In the genomic region with DNA sequence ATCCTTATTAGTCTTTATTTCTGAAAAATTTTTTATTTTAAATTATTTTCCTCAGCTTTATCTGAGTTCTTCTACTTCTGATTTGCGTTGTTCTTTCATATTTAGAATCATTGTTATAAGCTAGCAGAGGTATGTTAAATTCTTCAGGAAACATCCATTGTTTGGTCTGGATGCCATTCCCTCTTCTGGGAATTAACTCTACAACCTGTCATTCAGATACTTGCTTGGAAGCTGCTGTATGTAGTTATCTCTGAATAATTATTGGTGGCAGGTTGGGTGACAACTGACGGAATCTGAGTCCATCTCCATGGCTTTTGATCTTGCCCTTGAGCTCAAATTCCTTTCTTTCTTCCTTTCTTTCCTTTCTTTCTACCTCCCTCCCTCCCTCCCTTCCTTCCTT, we compare ENCODE assay signal across 33 cellular contexts.
DNase-seq lines count a peak whose midpoint lies in the region; ATAC-seq and TF ChIP-seq lines count a peak whose summit lies in the region.
"Had no signal": no experiment of that assay in that cellular context is flagged by ENCODE, and none has a peak within 500 bp of the region (broad histone marks: within the 10 kb centered on the region; RNA-seq: fewer than 3 reads in every experiment).

No MANE protein-coding gene starts in this region.

- no peak overlapping the region for H3K4me3 Mint-ChIP-seq in GM23338
- H3K4me3 Mint-ChIP-seq: B cell; CD14-positive monocyte; CD4-positive, alpha-beta memory T cell; CD4-positive, alpha-beta T cell; CD4-positive, CD25-positive, alpha-beta regulatory T cell; CD8-positive, alpha-beta memory T cell; CD8-positive, alpha-beta T cell had no signal

- no peak overlapping the region for H3K9ac ChIP-seq in neural cell (ENCODE audit: low read length)
- H3K9ac ChIP-seq: BLaER1; BLaER1 treated with 17β-estradiol and CSF1 and Interleukin-3, amounts not matched to agents 10 nM and 100 nM had no signal

- no peak for TF ChIP-seq EP300 in neural cell (conservative IDR thresholded peaks at IDR 0.05; ENCODE audit: poor library complexity, severe bottlenecking)

- no peak overlapping the region for H3K27ac Mint-ChIP-seq in GM23338
- H3K27ac Mint-ChIP-seq: B cell; CD14-positive monocyte; CD4-positive, alpha-beta memory T cell; CD4-positive, alpha-beta T cell; CD4-positive, CD25-positive, alpha-beta regulatory T cell; CD8-positive, alpha-beta memory T cell; CD8-positive, alpha-beta T cell had no signal

- no peaks in the 10 kb centered on the region for H3K27me3 ChIP-seq in GM23338 (ENCODE audit: insufficient read depth)
- H3K27me3 ChIP-seq in neural cell (ENCODE audit: insufficient read depth, low read depth, low read length) = no peaks in the 10 kb centered on the region
- no peaks in the 10 kb centered on the region for H3K27me3 ChIP-seq in vagina
- H3K27me3 ChIP-seq: BE2C; BLaER1; BLaER1 treated with 17β-estradiol and CSF1 and Interleukin-3, amounts not matched to agents 10 nM and 100 nM had no signal

- H3F3A ChIP-seq in GM23338 (replicated peaks; ENCODE audit: low read depth) (no peaks in the 10 kb centered on the region), neural cell (ENCODE audit: insufficient read depth, low read length, poor library complexity, severe bottlenecking) (no peaks in the 10 kb centered on the region)

- H3K9me2 ChIP-seq in GM23338 (ENCODE audit: insufficient read depth) (no peaks in the 10 kb centered on the region; the same call in 1 of the 2 replicates), neural cell (ENCODE audit: insufficient read depth, low read length) (no peaks in the 10 kb centered on the region)

- no peaks in the 10 kb centered on the region for H3K79me2 ChIP-seq in GM23338 (replicated peaks; ENCODE audit: insufficient read depth)
- no peaks in the 10 kb centered on the region for H3K79me2 ChIP-seq in neural cell (replicated peaks; ENCODE audit: insufficient read depth, low read length)

- no peak for TF ChIP-seq POLR2A in vagina (IDR thresholded peaks at IDR 0.05)

- H3K9me3 ChIP-seq in neural cell (ENCODE audit: low read length) = no peaks in the 10 kb centered on the region
- H3K9me3 ChIP-seq in vagina = no peaks in the 10 kb centered on the region
- H3K9me3 ChIP-seq: A549, BE2C, Caco-2 had no signal

- ATAC-seq in GM23338 (no peak), esophagus mucosa (no peak)
- ATAC-seq: A549; CD8-positive, alpha-beta T cell had no signal

- intact Hi-C loops in vagina (cut with DNase I) = no loop called here

- H4K20me1 ChIP-seq in GM23338 (replicated peaks; ENCODE audit: insufficient read depth) (no peaks in the 10 kb centered on the region), neural cell (ENCODE audit: insufficient read depth) (no peaks in the 10 kb centered on the region)
- H4K20me1 ChIP-seq: BLaER1; BLaER1 treated with 17β-estradiol and CSF1 and Interleukin-3, amounts not matched to agents 10 nM and 100 nM had no signal

- H3K4me3 ChIP-seq in GM23338 (no peak overlapping the region), neural cell (ENCODE audit: low read length) (no peak overlapping the region), vagina (no peak overlapping the region)
- H3K4me3 ChIP-seq: A549; BLaER1; BLaER1 treated with 17β-estradiol and CSF1 and Interleukin-3, amounts not matched to agents 10 nM and 100 nM had no signal

- H3K36me3 ChIP-seq in GM23338 (ENCODE audit: insufficient read depth) (no peaks in the 10 kb centered on the region), neural cell (ENCODE audit: insufficient read depth, low read length) (no peaks in the 10 kb centered on the region), vagina (no peaks in the 10 kb centered on the region)
- H3K36me3 ChIP-seq: BE2C, BLaER1 had no signal

- no peaks in the 10 kb centered on the region for H3K4me1 Mint-ChIP-seq in GM23338
- H3K4me1 Mint-ChIP-seq: B cell; CD14-positive monocyte; CD4-positive, alpha-beta memory T cell; CD4-positive, CD25-positive, alpha-beta regulatory T cell; CD8-positive, alpha-beta memory T cell had no signal

- peak; percentile 14 for DNase-seq in GM23338 (ENCODE audit: low spot score)
- peak; percentile 2 for DNase-seq in dermis blood vessel endothelial cell
- DNase-seq in UCSD-AML1 (lab: John Stamatoyannopoulos, UW; ENCODE audit: unreplicated experiment) = no peak
- no peak for DNase-seq in vagina (ENCODE audit: extremely low spot score in 2 of 2)
- DNase-seq: 8988T; ACHN; AML-193; BE2C; C1 segment of cervical spinal cord; Caco-2; Calu3; CD4-positive, alpha-beta memory T cell; CD4-positive, alpha-beta T cell; CD4-positive, CD25-positive, alpha-beta regulatory T cell; CD8-positive, alpha-beta memory T cell; CD8-positive, alpha-beta T cell; COR-L47; DMS 273 treated with DMSO at 0.1 percent for 48 hours; DMS153; DMS53; DMS79; DMS79 treated with DMSO at 0.1 percent for 48 hours; DND-41; EL had no signal

- H2AFZ ChIP-seq in GM23338 (no peak overlapping the region), neural cell (ENCODE audit: low read depth, low read length) (no peak overlapping the region)

- no peak overlapping the region for H3K27ac ChIP-seq in GM23338 (ENCODE audit: low read depth)
- peak overlapping the region; percentile 36 for H3K27ac ChIP-seq in neural cell (ENCODE audit: low read length)
- H3K27ac ChIP-seq in vagina = no peak overlapping the region
- H3K27ac ChIP-seq: 22Rv1; A549; BLaER1; BLaER1 treated with 17β-estradiol and CSF1 and Interleukin-3, amounts not matched to agents 10 nM and 100 nM; C4-2B had no signal

- TF ChIP-seq RAD21 in neural cell (conservative IDR thresholded peaks at IDR 0.05) = no peak

- H3K4me2 ChIP-seq in GM23338 = no peak overlapping the region
- H3K4me2 ChIP-seq in neural cell (ENCODE audit: low read length) = no peak overlapping the region
- H3K4me2 ChIP-seq: A549; BLaER1; BLaER1 treated with 17β-estradiol and CSF1 and Interleukin-3, amounts not matched to agents 10 nM and 100 nM had no signal

- H3K9me3 Mint-ChIP-seq in GM23338 = no peaks in the 10 kb centered on the region; the same call in 1 of the 3 replicates

- H3K36me3 Mint-ChIP-seq in GM23338 (ENCODE audit: low read depth) = peaks cover 2% of the 10 kb centered on the region; the same call in 1 of the 3 replicates
- H3K36me3 Mint-ChIP-seq: CD14-positive monocyte; CD4-positive, CD25-positive, alpha-beta regulatory T cell; CD8-positive, alpha-beta T cell had no signal

- no peaks in the 10 kb centered on the region for H3K4me1 ChIP-seq in GM23338 (ENCODE audit: insufficient read depth)
- no peaks in the 10 kb centered on the region for H3K4me1 ChIP-seq in vagina
- H3K4me1 ChIP-seq: A549, BE2C, BLaER1, Caco-2 had no signal

- TF ChIP-seq CTCF in GM23338 (conservative IDR thresholded peaks at IDR 0.05; ENCODE audit: low read depth in 2 of 2) = no peak
- no peak for TF ChIP-seq CTCF in neural cell (IDR thresholded peaks at IDR 0.05; ENCODE audit: poor library complexity, severe bottlenecking)
- no peak for TF ChIP-seq CTCF in vagina (IDR thresholded peaks at IDR 0.05)

- H3K27me3 Mint-ChIP-seq in GM23338 (ENCODE audit: insufficient read depth, low read depth, poor library complexity) = no peaks in the 10 kb centered on the region
- H3K27me3 Mint-ChIP-seq: CD4-positive, alpha-beta T cell had no signal

TF ChIP-seq in GM23338, 12 proteins besides CTCF, POLR2A, EP300 and RAD21 (continues in another document):
- TF ChIP-seq EZH2 (IDR thresholded peaks at IDR 0.05; ENCODE audit: low read depth, unreplicated experiment) (no peak), ETS1 (IDR thresholded peaks at IDR 0.05) (no peak), ZNF114 (CRISPR knock-in tag; IDR thresholded peaks at IDR 0.05) (no peak), JUNB (IDR thresholded peaks at IDR 0.05; ENCODE audit: unreplicated experiment) (no peak)

TF ChIP-seq in neural cell, 6 proteins besides CTCF, POLR2A, EP300 and RAD21:
- TF ChIP-seq MXI1 (conservative IDR thresholded peaks at IDR 0.05; ENCODE audit: poor library complexity, severe bottlenecking) (no peak), EZH2 (IDR thresholded peaks at IDR 0.05; ENCODE audit: borderline replicate concordance, insufficient read depth, low read length, poor library complexity, severe bottlenecking) (no peak), TAF1 (IDR thresholded peaks at IDR 0.05; ENCODE audit: low read depth) (no peak), SMC3 (conservative IDR thresholded peaks at IDR 0.05; ENCODE audit: poor library complexity) (no peak), POLR2AphosphoS5 (IDR thresholded peaks at IDR 0.05) (peak; percentile 34)
- TF ChIP-seq, protein P1, sequence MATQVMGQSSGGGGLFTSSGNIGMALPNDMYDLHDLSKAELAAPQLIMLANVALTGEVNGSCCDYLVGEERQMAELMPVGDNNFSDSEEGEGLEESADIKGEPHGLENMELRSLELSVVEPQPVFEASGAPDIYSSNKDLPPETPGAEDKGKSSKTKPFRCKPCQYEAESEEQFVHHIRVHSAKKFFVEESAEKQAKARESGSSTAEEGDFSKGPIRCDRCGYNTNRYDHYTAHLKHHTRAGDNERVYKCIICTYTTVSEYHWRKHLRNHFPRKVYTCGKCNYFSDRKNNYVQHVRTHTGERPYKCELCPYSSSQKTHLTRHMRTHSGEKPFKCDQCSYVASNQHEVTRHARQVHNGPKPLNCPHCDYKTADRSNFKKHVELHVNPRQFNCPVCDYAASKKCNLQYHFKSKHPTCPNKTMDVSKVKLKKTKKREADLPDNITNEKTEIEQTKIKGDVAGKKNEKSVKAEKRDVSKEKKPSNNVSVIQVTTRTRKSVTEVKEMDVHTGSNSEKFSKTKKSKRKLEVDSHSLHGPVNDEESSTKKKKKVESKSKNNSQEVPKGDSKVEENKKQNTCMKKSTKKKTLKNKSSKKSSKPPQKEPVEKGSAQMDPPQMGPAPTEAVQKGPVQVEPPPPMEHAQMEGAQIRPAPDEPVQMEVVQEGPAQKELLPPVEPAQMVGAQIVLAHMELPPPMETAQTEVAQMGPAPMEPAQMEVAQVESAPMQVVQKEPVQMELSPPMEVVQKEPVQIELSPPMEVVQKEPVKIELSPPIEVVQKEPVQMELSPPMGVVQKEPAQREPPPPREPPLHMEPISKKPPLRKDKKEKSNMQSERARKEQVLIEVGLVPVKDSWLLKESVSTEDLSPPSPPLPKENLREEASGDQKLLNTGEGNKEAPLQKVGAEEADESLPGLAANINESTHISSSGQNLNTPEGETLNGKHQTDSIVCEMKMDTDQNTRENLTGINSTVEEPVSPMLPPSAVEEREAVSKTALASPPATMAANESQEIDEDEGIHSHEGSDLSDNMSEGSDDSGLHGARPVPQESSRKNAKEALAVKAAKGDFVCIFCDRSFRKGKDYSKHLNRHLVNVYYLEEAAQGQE (IDR thresholded peaks at IDR 0.05; ENCODE audit: borderline replicate concordance) = peak; percentile 93

Comparison
In these comparisons a context has a peak if more than half of its experiments do, and no peak if none do; other contexts are left out.
1. DNase-seq: peak in GM23338 (single experiment) and dermis blood vessel endothelial cell (single experiment); none in UCSD-AML1 (single experiment) and vagina (0 of 2).